In the genomic region with DNA sequence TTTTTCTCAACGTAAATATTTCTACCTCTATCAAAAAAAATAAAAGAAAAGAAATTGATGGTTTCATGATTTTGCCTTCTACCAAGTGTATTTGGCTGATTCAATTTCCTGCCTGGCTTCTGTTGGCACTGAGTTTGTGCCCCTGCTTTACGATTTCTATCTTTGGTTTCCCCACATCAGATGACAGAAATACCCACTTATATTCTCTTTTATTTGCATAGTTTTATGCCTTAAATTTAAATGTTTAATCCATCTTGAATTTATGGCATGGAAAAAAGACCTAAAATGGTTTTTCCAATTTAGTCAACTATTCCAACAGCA, we compare ENCODE assay signal across 11 cellular contexts. TPM values are rescaled to one million over a fixed set of nuclear protein-coding genes. Genes with fewer than 3 reads are reported as not detected.
DNase-seq lines count a peak whose midpoint lies in the region; ATAC-seq and TF ChIP-seq lines count a peak whose summit lies in the region.
"Had no signal": no experiment of that assay in that cellular context is flagged by ENCODE, and none has a peak within 500 bp of the region (broad histone marks: within the 10 kb centered on the region; RNA-seq: fewer than 3 reads in every experiment).

No MANE protein-coding gene starts in this region.

- H3K9me3 ChIP-seq in esophagus squamous epithelium: no peaks in the 10 kb centered on the region
- no peaks in the 10 kb centered on the region for H3K9me3 ChIP-seq in stomach

- peaks cover 0 to 4% (median 0%) of the 10 kb centered on the region in 3 donors for H3K36me3 ChIP-seq in esophagus squamous epithelium
- peaks cover 0 to 5% (median 0%) of the 10 kb centered on the region in 4 donors for H3K36me3 ChIP-seq in stomach

- H3K9me3 Mint-ChIP-seq in activated CD4-positive, alpha-beta T cell treated with anti-CD3 and anti-CD28 coated beads, Interleukin-2, amount 10 ng/mL, durations not matched to agents 24 days and 14 days: no peaks in the 10 kb centered on the region
- no peaks in the 10 kb centered on the region for H3K9me3 Mint-ChIP-seq in T-cell

- TF ChIP-seq POLR2A in esophagus squamous epithelium (IDR thresholded peaks at IDR 0.05): no peak
- TF ChIP-seq POLR2A in stomach (IDR thresholded peaks at IDR 0.05): no peak

- H3K27me3 ChIP-seq in esophagus squamous epithelium (no peaks in the 10 kb centered on the region), stomach (no peaks in the 10 kb centered on the region)

- 59 to 64% methylated on average over 2 of the region's 2 CpGs for WGBS in esophagus squamous epithelium, 2 donors
- WGBS in stomach, 5 donors: 56 to 79% (median 66%) methylated on average over 2 of the region's 2 CpGs

- H3K4me1 ChIP-seq in esophagus squamous epithelium (peaks cover 0 to 22% (median 6%) of the 10 kb centered on the region in 3 donors), stomach (peaks cover 0 to 23% (median 9%) of the 10 kb centered on the region in 4 donors)

- no peaks in the 10 kb centered on the region for H3K27me3 Mint-ChIP-seq in activated CD4-positive, alpha-beta T cell treated with anti-CD3 and anti-CD28 coated beads, Interleukin-2, amount 10 ng/mL, durations not matched to agents 24 days and 14 days
- no peaks in the 10 kb centered on the region for H3K27me3 Mint-ChIP-seq in T-cell

- peak overlapping the region; percentile 80 for H3K4me3 Mint-ChIP-seq in activated CD4-positive, alpha-beta T cell treated with anti-CD3 and anti-CD28 coated beads, Interleukin-2, amount 10 ng/mL, durations not matched to agents 24 days and 14 days
- H3K4me3 Mint-ChIP-seq in T-cell: peak overlapping the region; percentile 72 to 79 (median 78)

- CTCF ChIA-PET in T-cell (lab: Charles Lee): no interaction called here

- peaks cover 8% of the 10 kb centered on the region for H3K36me3 Mint-ChIP-seq in activated CD4-positive, alpha-beta T cell treated with anti-CD3 and anti-CD28 coated beads, Interleukin-2, amount 10 ng/mL, durations not matched to agents 24 days and 14 days (ENCODE audit: low read depth)
- peaks cover 11% of the 10 kb centered on the region for H3K36me3 Mint-ChIP-seq in T-cell

- TF ChIP-seq CTCF in esophagus squamous epithelium (IDR thresholded peaks at IDR 0.05) (no peak), stomach (IDR thresholded peaks at IDR 0.05) (no peak)

- intact Hi-C loops in activated CD4-positive, alpha-beta T cell treated with anti-CD3 and anti-CD28 coated beads, Interleukin-2, amount 10 ng/mL, durations not matched to agents 24 days and 14 days (cut with micrococcal nuclease): loop anchor here (2.0 to 5.0 kb wide), 2 partner anchors 14 to 56 kb away; no protein-coding TSS in a partner anchor
- intact Hi-C loops in esophagus squamous epithelium (cut with DNase I) (no loop called here), stomach (cut with DNase I; ENCODE audit: low total_unique reads) (no loop called here)

- TF ChIP-seq EP300 in stomach (IDR thresholded peaks at IDR 0.05): no peak

- H3K27ac Mint-ChIP-seq in activated CD4-positive, alpha-beta T cell treated with anti-CD3 and anti-CD28 coated beads, Interleukin-2, amount 10 ng/mL, durations not matched to agents 24 days and 14 days: peak overlapping the region; percentile 86
- H3K27ac Mint-ChIP-seq in T-cell: peak overlapping the region; percentile 92 to 94

- no peak for DNase-seq in activated CD4-positive, alpha-beta T cell treated with anti-CD3 and anti-CD28 coated beads, Interleukin-2, amount 10 ng/mL, durations not matched to agents 24 days and 14 days
- DNase-seq in activated CD4-positive, alpha-beta T cell treated with anti-CD3 and anti-CD28 coated beads, Interleukin-2, amount 50 U/mL, for 4 hours: no peak
- no peak for DNase-seq in T-cell
- DNase-seq in esophagus squamous epithelium (lab: John Stamatoyannopoulos, UW): no peak
- no peak for DNase-seq in stomach
- DNase-seq in DMS153 (lab: John Stamatoyannopoulos, UW): no peak
- DNase-seq in amygdala (lab: John Stamatoyannopoulos, UW): no peak
- DNase-seq in NCI-H510A treated with DMSO at 0.1 percent for 48 hours (lab: John Stamatoyannopoulos, UW): no peak
- DNase-seq: aorta; KBM-7; stimulated activated CD4-positive, alpha-beta T cell treated with anti-CD3 and anti-CD28 coated beads, Interleukin-1b, Interleukin-23, amount 100 ng/mL, for 48 hours had no signal

- H3K4me3 ChIP-seq in esophagus squamous epithelium: peak overlapping the region in 1 of 4 donors; percentile 54
- H3K4me3 ChIP-seq in stomach: peak overlapping the region in 3 of 4 donors; percentile 27 to 35 (median 35)

- H3K27ac ChIP-seq in esophagus squamous epithelium: peak overlapping the region in 3 of 4 donors; percentile 56 to 75 (median 69)
- peak overlapping the region in 4 of 5 donors; percentile 51 to 73 (median 70) for H3K27ac ChIP-seq in stomach

- POLR2A ChIA-PET in T-cell (lab: Charles Lee): interaction anchor here in 1 of 2 donors (0.6 kb wide), 1 partner anchor 23 kb away, joined by 5 read pairs; no protein-coding TSS in a partner anchor

- ATAC-seq in T-cell (replicated peaks in 1 of 4): peak in 3 of 4 experiments; percentile 34 to 70 (median 55)

- peaks cover 16% of the 10 kb centered on the region for H3K4me1 Mint-ChIP-seq in activated CD4-positive, alpha-beta T cell treated with anti-CD3 and anti-CD28 coated beads, Interleukin-2, amount 10 ng/mL, durations not matched to agents 24 days and 14 days
- peaks cover 23 to 31% (median 24%) of the 10 kb centered on the region in 3 donors for H3K4me1 Mint-ChIP-seq in T-cell

RNA-seq across cellular contexts. Expression of a gene that starts 34.3 kb away (rescaled TPM):
- 13.6 and 15.4 TPM in 2 replicates for total RNA-seq in activated CD4-positive, alpha-beta T cell treated with anti-CD3 and anti-CD28 coated beads, Interleukin-2, amount 10 ng/mL, durations not matched to agents 24 days and 14 days
- total RNA-seq in T-cell: 10 to 100 TPM in 4 of 5 donors, 1 to 10 TPM in 1; 6.9 to 31.7 (median 23.7) TPM
- 10 to 100 TPM in 1 of 4 donors, 1 to 10 TPM in 3; 6.9 to 10.0 (median 8.9) TPM for total RNA-seq in esophagus squamous epithelium
- total RNA-seq in stomach: 10 to 100 TPM in 2 of 5 donors, 1 to 10 TPM in 3; 1.3 to 12.2 (median 7.2) TPM
- 1 to 10 TPM; 2.2 to 3.7 (median 2.3) TPM for polyA plus RNA-seq in stomach
